20 cellular contexts compared by ENCODE assay signal in the genomic region with DNA sequence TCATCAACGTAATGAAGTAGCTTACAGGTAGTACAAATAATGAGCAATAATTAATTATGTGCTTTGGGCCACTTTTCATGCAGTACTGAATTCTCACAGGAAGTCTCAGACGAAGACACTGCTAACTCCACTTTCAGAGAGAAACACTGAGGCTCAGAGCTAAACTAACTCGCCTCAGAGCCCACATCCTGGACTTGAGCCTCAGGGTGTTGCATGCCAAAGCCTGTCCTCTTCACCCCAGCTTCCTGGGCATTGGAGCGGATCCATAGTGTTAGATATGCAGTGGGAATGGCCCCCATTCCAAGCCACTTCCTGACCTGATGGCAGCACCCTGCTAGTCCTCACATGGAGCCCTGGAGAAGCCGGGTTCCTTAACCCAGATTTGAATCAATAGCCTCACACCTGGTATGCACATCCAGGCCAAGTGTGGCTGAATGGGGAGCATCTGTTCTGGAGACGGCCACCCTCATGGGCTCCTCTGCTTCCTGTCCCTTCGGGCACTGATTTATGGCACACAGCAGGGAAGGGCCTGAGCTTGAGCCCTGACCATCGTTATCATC.
DNase-seq lines count a peak whose midpoint lies in the region; ATAC-seq and TF ChIP-seq lines count a peak whose summit lies in the region.
"Had no signal": no experiment of that assay in that cellular context is flagged by ENCODE, and none has a peak within 500 bp of the region (broad histone marks: within the 10 kb centered on the region; RNA-seq: fewer than 3 reads in every experiment).

No MANE protein-coding gene starts in this region.

- H3K9me1 ChIP-seq in IMR-90 (ENCODE audit: insufficient read depth, low read length): 0 out of 2 replicates have a peak, but pooled peaks cover 3% of the 10 kb centered on the region

- TF ChIP-seq CTCF in GM12865 (IDR thresholded peaks at IDR 0.05; ENCODE audit: insufficient read depth, low read depth, low read length, missing control alignments) (no peak), IMR-90 (conservative IDR thresholded peaks at IDR 0.05; ENCODE audit: low read depth, low read length) (no peak)

- no peak for TF ChIP-seq POLR2A in IMR-90 (IDR thresholded peaks at IDR 0.05; ENCODE audit: low read depth, low read length)

- H3K56ac ChIP-seq in IMR-90 (ENCODE audit: extremely low read depth, insufficient read depth, low read length) (no peak overlapping the region), mesendoderm (ENCODE audit: low read length) (no peak overlapping the region)

- H3K4ac ChIP-seq in IMR-90 (ENCODE audit: low read depth, low read length) (no peak overlapping the region), mesendoderm (ENCODE audit: low read depth, low read length) (no peak overlapping the region)

- H3K9ac ChIP-seq in IMR-90 (ENCODE audit: low read depth, low read length) (no peak overlapping the region), mesendoderm (ENCODE audit: low read length) (no peak overlapping the region)

- BruUV-seq in IMR-90 (replicated peaks; lab: Mats Ljungman, UMichigan): no TSS peak

- peak overlapping the region; percentile 38 for H2AFZ ChIP-seq in IMR-90 (replicated peaks; ENCODE audit: low read length, poor library complexity)
- H2AFZ ChIP-seq: PC-9 had no signal

- no peaks in the 10 kb centered on the region for H3K79me2 ChIP-seq in mesendoderm (ENCODE audit: control insufficient read depth, insufficient read depth, low read length)

- H3K4me1 ChIP-seq in IMR-90 (ENCODE audit: control insufficient read depth, insufficient read depth, low read length) (peaks cover 7% of the 10 kb centered on the region), mesendoderm (ENCODE audit: control insufficient read depth, low read depth, low read length) (no peaks in the 10 kb centered on the region)

- H3K27me3 ChIP-seq in IMR-90 (ENCODE audit: control insufficient read depth, insufficient read depth, low read length) (no peaks in the 10 kb centered on the region), mesendoderm (ENCODE audit: insufficient read depth, low read length, poor library complexity) (no peaks in the 10 kb centered on the region)
- H3K27me3 ChIP-seq: MG63 had no signal

- H2AK9ac ChIP-seq in IMR-90 (replicated peaks; ENCODE audit: low read depth, low read length, poor library complexity): no peak overlapping the region

- H3K18ac ChIP-seq in IMR-90 (ENCODE audit: low read depth, low read length) (no peak overlapping the region), mesendoderm (ENCODE audit: low read length) (no peak overlapping the region)

- no peak for TF ChIP-seq RAD21 in IMR-90 (IDR thresholded peaks at IDR 0.05; ENCODE audit: low read length)

- H4K8ac ChIP-seq in IMR-90 (ENCODE audit: low read depth in 2 of 2, low read length in 2 of 2) (no peak overlapping the region), mesendoderm (ENCODE audit: low read depth, low read length) (no peak overlapping the region)

- no peak overlapping the region for H2BK20ac ChIP-seq in IMR-90 (ENCODE audit: low read depth, low read length)

- peak overlapping the region; percentile 30; the same call in 1 of the 2 replicates for H3K14ac ChIP-seq in IMR-90 (replicated peaks; ENCODE audit: low read depth, low read length)

- H3K23ac ChIP-seq in IMR-90 (ENCODE audit: low read depth, low read length) (no peak overlapping the region), mesendoderm (ENCODE audit: low read length) (no peak overlapping the region)

- no peak overlapping the region for H4K91ac ChIP-seq in IMR-90 (ENCODE audit: insufficient read depth, low read depth, low read length)

- H4K5ac ChIP-seq in IMR-90 (ENCODE audit: low read depth, low read length) (no peak overlapping the region), mesendoderm (ENCODE audit: low read length) (no peak overlapping the region)

- dilution Hi-C loops in IMR-90 (cut with HindIII; ENCODE audit: low sequenced_read_pairs, unreplicated experiment): no loop called here

- H3K4me3 ChIP-seq in GM12865 (ENCODE audit: low read depth, low read length): no peak overlapping the region
- H3K4me3 ChIP-seq in IMR-90 (ENCODE audit: insufficient read depth, low read depth, low read length): no peak overlapping the region
- H3K4me3 ChIP-seq in mesendoderm (ENCODE audit: low read length): no peak overlapping the region
- H3K4me3 ChIP-seq: MG63, PC-9, SK-N-MC had no signal

- H2BK120ac ChIP-seq in IMR-90 (ENCODE audit: low read depth, low read length): no peak overlapping the region
- no peak overlapping the region for H2BK120ac ChIP-seq in mesendoderm (ENCODE audit: low read depth, low read length)

- no peak overlapping the region for H3K4me2 ChIP-seq in IMR-90 (ENCODE audit: low read depth, low read length)
- no peak overlapping the region for H3K4me2 ChIP-seq in mesendoderm (ENCODE audit: low read length)
- H3K4me2 ChIP-seq: PC-9 had no signal

- POLR2A ChIA-PET in IMR-90 (lab: Charles Lee; ENCODE audit: unreplicated experiment) (no interaction called here), HEK293T (lab: Yijun Ruan, JAX) (no interaction called here)

- H2BK5ac ChIP-seq in IMR-90 (ENCODE audit: low read depth, low read length, poor library complexity, severe bottlenecking): no peak overlapping the region
- no peak overlapping the region for H2BK5ac ChIP-seq in mesendoderm (ENCODE audit: low read length)

- no peaks in the 10 kb centered on the region for H4K20me1 ChIP-seq in IMR-90 (ENCODE audit: insufficient read depth, low read length)

- 70% methylated on average over 2 of the region's 8 CpGs; no CpG with 5 or more reads in 1 of the 2 experiments for WGBS in IMR-90 (ENCODE audit: extremely low coverage in 2 of 2, insufficient read length in 1 of 2), 2 experiments
- no CpG with 5 or more reads among the region's 8 CpGs for WGBS in mesendoderm (ENCODE audit: extremely low coverage, insufficient coverage, low lambda C conversion rate)

- ATAC-seq in IMR-90 (ENCODE audit: low read depth): no peak
- ATAC-seq: Right ventricle myocardium inferior had no signal

- in situ Hi-C loops in IMR-90 (cut with MboI; ENCODE audit: low sequenced_read_pairs): no loop called here

- no peak overlapping the region for H2BK15ac ChIP-seq in IMR-90 (ENCODE audit: low read depth, low read length)
- no peak overlapping the region for H2BK15ac ChIP-seq in mesendoderm (replicated peaks; ENCODE audit: low read depth)

- H2AK5ac ChIP-seq in IMR-90 (ENCODE audit: low read depth, low read length) (no peak overlapping the region), mesendoderm (ENCODE audit: low read length) (no peak overlapping the region)

- H3K79me1 ChIP-seq in IMR-90 (ENCODE audit: low read depth in 1 of 2, low read length in 2 of 2): no peaks in the 10 kb centered on the region
- H3K79me1 ChIP-seq in mesendoderm (ENCODE audit: low read length): no peaks in the 10 kb centered on the region

- no peaks in the 10 kb centered on the region for H3K36me3 ChIP-seq in IMR-90 (ENCODE audit: control insufficient read depth, insufficient read depth, low read length)
- H3K36me3 ChIP-seq in mesendoderm (ENCODE audit: control insufficient read depth, insufficient read depth, low read length): no peaks in the 10 kb centered on the region
- H3K36me3 ChIP-seq: MG63 had no signal

- peak; percentile 29 for DNase-seq in GM12865 (ENCODE audit: low read depth)
- DNase-seq in IMR-90: no peak
- DNase-seq in foreskin melanocyte: peak; percentile 40
- DNase-seq in retina: peak; percentile 1
- DNase-seq in mesendoderm: no peak
- no peak for DNase-seq in anterior cingulate cortex (lab: John Stamatoyannopoulos, UW)
- DNase-seq in HEK293T (ENCODE audit: extremely low spot score): no peak
- DNase-seq: CD4-positive, alpha-beta T cell; DMS79 treated with DMSO at 0.1 percent for 48 hours; HCEC 1CT; KG1; MG63; NCI-H1092 treated with DMSO at 0.1 percent for 48 hours; NCI-H1694 treated with DMSO at 0.1 percent for 48 hours; NCI-H446 treated with DMSO at 0.1 percent for 48 hours; NCI-H748 treated with DMSO at 0.1 percent for 48 hours; PC-9 had no signal

- CTCF ChIA-PET in IMR-90 (lab: Yijun Ruan, JAX): no interaction called here
- CTCF ChIA-PET in HEK293T (lab: Yijun Ruan, JAX): interaction anchor here (0.5 kb wide), 1 partner anchor 446 kb away, joined by 3 read pairs; no protein-coding TSS in a partner anchor

- no peaks in the 10 kb centered on the region; the same call in 1 of the 2 replicates for H3K9me3 ChIP-seq in IMR-90 (ENCODE audit: control insufficient read depth, insufficient read depth, low read length)
- H3K9me3 ChIP-seq: MG63 had no signal

- H3K27ac ChIP-seq in IMR-90 (ENCODE audit: insufficient read depth, low read length): no peak overlapping the region
- H3K27ac ChIP-seq in mesendoderm (ENCODE audit: low read depth, low read length): no peak overlapping the region
- H3K27ac ChIP-seq: HL-60, PC-9, SK-N-MC had no signal

- intact Hi-C loops in IMR-90 (cut with micrococcal nuclease): no loop called here

TF ChIP-seq in IMR-90, 13 proteins besides CTCF, POLR2A, EP300 and RAD21 (continues in another document):
- TF ChIP-seq, protein P1, sequence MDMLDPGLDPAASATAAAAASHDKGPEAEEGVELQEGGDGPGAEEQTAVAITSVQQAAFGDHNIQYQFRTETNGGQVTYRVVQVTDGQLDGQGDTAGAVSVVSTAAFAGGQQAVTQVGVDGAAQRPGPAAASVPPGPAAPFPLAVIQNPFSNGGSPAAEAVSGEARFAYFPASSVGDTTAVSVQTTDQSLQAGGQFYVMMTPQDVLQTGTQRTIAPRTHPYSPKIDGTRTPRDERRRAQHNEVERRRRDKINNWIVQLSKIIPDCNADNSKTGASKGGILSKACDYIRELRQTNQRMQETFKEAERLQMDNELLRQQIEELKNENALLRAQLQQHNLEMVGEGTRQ (IDR thresholded peaks at IDR 0.05; ENCODE audit: low read depth, low read length): no peak
- no peak for TF ChIP-seq SMC3 (IDR thresholded peaks at IDR 0.05; ENCODE audit: low read depth, low read length)
- TF ChIP-seq MAZ (IDR thresholded peaks at IDR 0.05; ENCODE audit: borderline replicate concordance, low read depth, low read length): no peak

TF ChIP-seq in HEK293T, 16 proteins besides CTCF, POLR2A, EP300 and RAD21 (continues in another document):
- TF ChIP-seq HDGF (IDR thresholded peaks at IDR 0.05; ENCODE audit: borderline replicate concordance) (no peak), FOXA1 (IDR thresholded peaks at IDR 0.05) (no peak), BHLHE40 (IDR thresholded peaks at IDR 0.05; ENCODE audit: borderline replicate concordance) (no peak), SP1 (IDR thresholded peaks at IDR 0.05) (no peak), LEF1 (IDR thresholded peaks at IDR 0.05; ENCODE audit: borderline replicate concordance) (no peak), L3MBTL2 (conservative IDR thresholded peaks at IDR 0.05) (no peak), ELF4 (IDR thresholded peaks at IDR 0.05) (no peak)
- TF ChIP-seq, protein P2, sequence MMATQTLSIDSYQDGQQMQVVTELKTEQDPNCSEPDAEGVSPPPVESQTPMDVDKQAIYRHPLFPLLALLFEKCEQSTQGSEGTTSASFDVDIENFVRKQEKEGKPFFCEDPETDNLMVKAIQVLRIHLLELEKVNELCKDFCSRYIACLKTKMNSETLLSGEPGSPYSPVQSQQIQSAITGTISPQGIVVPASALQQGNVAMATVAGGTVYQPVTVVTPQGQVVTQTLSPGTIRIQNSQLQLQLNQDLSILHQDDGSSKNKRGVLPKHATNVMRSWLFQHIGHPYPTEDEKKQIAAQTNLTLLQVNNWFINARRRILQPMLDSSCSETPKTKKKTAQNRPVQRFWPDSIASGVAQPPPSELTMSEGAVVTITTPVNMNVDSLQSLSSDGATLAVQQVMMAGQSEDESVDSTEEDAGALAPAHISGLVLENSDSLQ (IDR thresholded peaks at IDR 0.05): no peak

Comparison
In these comparisons a context has a peak if more than half of its experiments do, and no peak if none do; other contexts are left out.
1. DNase-seq: peak in GM12865 (single experiment), foreskin melanocyte (single experiment) and retina (single experiment); none in IMR-90 (single experiment), mesendoderm (single experiment), anterior cingulate cortex (0 of 58) and HEK293T (single experiment).